ENCODE assay signal across 8 cellular contexts in the genomic region with DNA sequence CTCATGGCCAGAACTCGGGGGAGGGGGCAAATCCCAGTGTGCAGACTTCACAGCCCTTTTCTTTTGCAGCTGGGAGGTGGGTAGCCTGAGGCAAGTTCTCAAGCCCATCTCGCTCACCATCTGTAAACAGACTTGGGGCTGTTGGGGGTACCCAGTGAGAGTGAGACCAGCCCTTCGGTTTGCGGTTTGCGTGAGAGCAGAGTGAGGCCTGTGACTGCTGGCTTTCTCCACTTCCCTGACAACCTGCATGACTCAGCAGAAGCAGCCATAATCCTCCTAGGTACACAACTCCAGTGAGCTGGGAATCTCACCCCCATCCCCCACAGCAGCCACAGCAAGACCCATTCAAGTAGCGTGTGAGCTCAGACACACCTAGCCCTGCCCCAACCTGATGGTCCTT.
A peak's percentile ranks its signal among the peaks of the same experiment; 100 is the strongest.
DNase-seq lines count a peak whose midpoint lies in the region; ATAC-seq, FAIRE-seq and TF ChIP-seq lines count a peak whose summit lies in the region.
"Not testable (repeated sequence)": the region's sequence is repeated elsewhere in the genome, so short reads cannot be mapped to it uniquely, and the experiment has no call there.

No MANE protein-coding gene starts in this region.

- peaks cover 37% of the 10 kb centered on the region for H3K9me3 ChIP-seq in HUES6 (ENCODE audit: control insufficient read depth, insufficient read depth, low read depth, low read length)
- H3K9me3 ChIP-seq in GM12878 (replicated peaks; ENCODE audit: control insufficient read depth, insufficient read depth, low read length) = not testable (repeated sequence)

- not testable (repeated sequence) for H3K56ac ChIP-seq in mesendoderm (ENCODE audit: low read length)

- TF ChIP-seq POLR2A in H54 (IDR thresholded peaks at IDR 0.05; ENCODE audit: low read depth, low read length); GM12878 (IDR thresholded peaks at IDR 0.05; ENCODE audit: low read depth, low read length): not testable (repeated sequence)

- SMC1A ChIA-PET in GM12878 (lab: Charles Lee; ENCODE audit: uncharacterized antibody, unreplicated experiment) = not testable (repeated sequence)

- not testable (repeated sequence) for H3K9me3 Mint-ChIP-seq in type B pancreatic cell

- in situ Hi-C loops in GM12878 (cut with MboI) = not testable (repeated sequence)

- H3K27ac Mint-ChIP-seq in type B pancreatic cell = peak overlapping the region; percentile 48

- not testable (repeated sequence) for BruUV-seq in GM12878 (replicated peaks; lab: Mats Ljungman, UMichigan)

- not testable (repeated sequence) for H3K4me2 ChIP-seq in GM12878 (ENCODE audit: control insufficient read depth, insufficient read depth); mesendoderm (ENCODE audit: low read length)

- not testable (repeated sequence) for TF ChIP-seq CTCF in GM12878 (IDR thresholded peaks at IDR 0.05 in 2 of 3, conservative IDR thresholded peaks at IDR 0.05 in 1 of 3; ENCODE audit: control insufficient read depth in 2 of 3, extremely low read depth in 1 of 3, insufficient read depth in 1 of 3, low read depth in 3 of 3, low read length in 3 of 3); type B pancreatic cell (conservative IDR thresholded peaks at IDR 0.05)

- H3K4me1 ChIP-seq in HUES6 (ENCODE audit: control insufficient read depth, insufficient read depth, low read length); GM12878 (ENCODE audit: control insufficient read depth, insufficient read depth, low read length); mesendoderm (ENCODE audit: control insufficient read depth, low read depth, low read length): not testable (repeated sequence)

- H3K9ac ChIP-seq in HUES6 (ENCODE audit: low read length) = peak overlapping the region; percentile 75
- not testable (repeated sequence) for H3K9ac ChIP-seq in GM12878 (ENCODE audit: control insufficient read depth, insufficient read depth, low read length); mesendoderm (ENCODE audit: low read length)

- not testable (repeated sequence) for TF ChIP-seq RAD21 in GM12878 (IDR thresholded peaks at IDR 0.05; ENCODE audit: insufficient read depth, low read depth, low read length)

- FAIRE-seq in H54 (lab: Jason Lieb, UNC) = peak; percentile 38
- FAIRE-seq in GM12878 (lab: Jason Lieb, UNC) = not testable (repeated sequence)

- 63% methylated on average over 6 of the region's 6 CpGs for WGBS in GM12878 (ENCODE audit: insufficient coverage, insufficient replicate concordance, low lambda C conversion rate, missing lambda C conversion rate)
- no CpG with 5 or more reads among the region's 6 CpGs for WGBS in mesendoderm (ENCODE audit: extremely low coverage, insufficient coverage, low lambda C conversion rate)

- peak; percentile 64 for ATAC-seq in GM12878

- CTCF ChIA-PET in GM12878 (lab: Yijun Ruan, JAX) = not testable (repeated sequence)

- not testable (repeated sequence) for H4K8ac ChIP-seq in mesendoderm (ENCODE audit: low read depth, low read length)

- H2BK120ac ChIP-seq in mesendoderm (ENCODE audit: low read depth, low read length) = not testable (repeated sequence)

- H3K23ac ChIP-seq in mesendoderm (ENCODE audit: low read length) = not testable (repeated sequence)

- peak overlapping the region; percentile 48 for H3K4ac ChIP-seq in mesendoderm (ENCODE audit: low read depth, low read length)

- not testable (repeated sequence) for H3K79me1 ChIP-seq in mesendoderm (ENCODE audit: low read length)

- intact Hi-C loops in GM12878 (cut with micrococcal nuclease; ENCODE audit: unreplicated experiment) = not testable (repeated sequence)

- H3K27ac ChIP-seq in HUES6 (ENCODE audit: low read depth, low read length) (peak overlapping the region; percentile 39; the same call in 1 of the 2 replicates), mesendoderm (ENCODE audit: low read depth, low read length) (peak overlapping the region; percentile 78)
- H3K27ac ChIP-seq in GM12878 (ENCODE audit: control insufficient read depth, insufficient read depth) = not testable (repeated sequence)

- not testable (repeated sequence) for H2BK5ac ChIP-seq in mesendoderm (ENCODE audit: low read length)

- H3K36me3 Mint-ChIP-seq in type B pancreatic cell = not testable (repeated sequence)

- H3K4me3 ChIP-seq in HUES6 (ENCODE audit: low read depth, low read length) = peak overlapping the region; percentile 28; the same call in 1 of the 2 replicates
- not testable (repeated sequence) for H3K4me3 ChIP-seq in GM12878; mesendoderm (ENCODE audit: low read length)

- RAD21 ChIA-PET in GM12878 (lab: Charles Lee; ENCODE audit: unreplicated experiment) = not testable (repeated sequence)

- not testable (repeated sequence) for H4K20me1 ChIP-seq in GM12878 (ENCODE audit: control insufficient read depth, insufficient read depth)

- H3K27me3 ChIP-seq in HUES6 (ENCODE audit: control insufficient read depth, insufficient read depth, low read length); GM12878 (replicated peaks in 1 of 2; ENCODE audit: control insufficient read depth in 2 of 2, insufficient read depth in 2 of 2, low read length in 1 of 2); mesendoderm (ENCODE audit: insufficient read depth, low read length, poor library complexity): not testable (repeated sequence)

- H4K5ac ChIP-seq in mesendoderm (ENCODE audit: low read length) = not testable (repeated sequence)

- H3K4me1 Mint-ChIP-seq in type B pancreatic cell (ENCODE audit: unreplicated experiment) = not testable (repeated sequence)

- not testable (repeated sequence) for H2AFZ ChIP-seq in GM12878 (ENCODE audit: control insufficient read depth, low read depth, low read length)

- not testable (repeated sequence) for H2BK15ac ChIP-seq in mesendoderm (replicated peaks; ENCODE audit: low read depth)

- H3K79me2 ChIP-seq in GM12878 (ENCODE audit: control insufficient read depth, insufficient read depth, low read length); mesendoderm (ENCODE audit: control insufficient read depth, insufficient read depth, low read length): not testable (repeated sequence)

- DNase-seq in DMS53 (lab: John Stamatoyannopoulos, UW) (peak; percentile 68), NCI-H510A treated with DMSO at 0.1 percent for 48 hours (lab: John Stamatoyannopoulos, UW) (peak; percentile 17), SHP77 treated with DMSO at 0.1 percent for 48 hours (lab: John Stamatoyannopoulos, UW) (peak; percentile 31), mesendoderm (peak; percentile 81)
- DNase-seq in H54 (ENCODE audit: insufficient read length, low spot score); GM12878 (ENCODE audit: low read depth, low spot score); type B pancreatic cell (ENCODE audit: extremely low spot score, unreplicated experiment): not testable (repeated sequence)

- POLR2A ChIA-PET in GM12878 (lab: Charles Lee) = not testable (repeated sequence)

- TF ChIP-seq EP300 in GM12878 (IDR thresholded peaks at IDR 0.05; ENCODE audit: borderline replicate concordance in 1 of 2, control insufficient read depth in 1 of 2, low read depth in 2 of 2, low read length in 2 of 2) = not testable (repeated sequence)

- not testable (repeated sequence) for H3K27me3 Mint-ChIP-seq in type B pancreatic cell

- H2AK5ac ChIP-seq in mesendoderm (ENCODE audit: low read length) = not testable (repeated sequence)

- H3K18ac ChIP-seq in mesendoderm (ENCODE audit: low read length) = not testable (repeated sequence)

- not testable (repeated sequence) for H3K36me3 ChIP-seq in HUES6 (ENCODE audit: control insufficient read depth, insufficient read depth, low read length); GM12878 (ENCODE audit: control insufficient read depth in 2 of 2, insufficient read depth in 2 of 2, low read length in 1 of 2); mesendoderm (ENCODE audit: control insufficient read depth, insufficient read depth, low read length)

- H3K4me3 Mint-ChIP-seq in type B pancreatic cell = peak overlapping the region; percentile 42
